ENCODE assay signal across 8 cellular contexts in the genomic region with DNA sequence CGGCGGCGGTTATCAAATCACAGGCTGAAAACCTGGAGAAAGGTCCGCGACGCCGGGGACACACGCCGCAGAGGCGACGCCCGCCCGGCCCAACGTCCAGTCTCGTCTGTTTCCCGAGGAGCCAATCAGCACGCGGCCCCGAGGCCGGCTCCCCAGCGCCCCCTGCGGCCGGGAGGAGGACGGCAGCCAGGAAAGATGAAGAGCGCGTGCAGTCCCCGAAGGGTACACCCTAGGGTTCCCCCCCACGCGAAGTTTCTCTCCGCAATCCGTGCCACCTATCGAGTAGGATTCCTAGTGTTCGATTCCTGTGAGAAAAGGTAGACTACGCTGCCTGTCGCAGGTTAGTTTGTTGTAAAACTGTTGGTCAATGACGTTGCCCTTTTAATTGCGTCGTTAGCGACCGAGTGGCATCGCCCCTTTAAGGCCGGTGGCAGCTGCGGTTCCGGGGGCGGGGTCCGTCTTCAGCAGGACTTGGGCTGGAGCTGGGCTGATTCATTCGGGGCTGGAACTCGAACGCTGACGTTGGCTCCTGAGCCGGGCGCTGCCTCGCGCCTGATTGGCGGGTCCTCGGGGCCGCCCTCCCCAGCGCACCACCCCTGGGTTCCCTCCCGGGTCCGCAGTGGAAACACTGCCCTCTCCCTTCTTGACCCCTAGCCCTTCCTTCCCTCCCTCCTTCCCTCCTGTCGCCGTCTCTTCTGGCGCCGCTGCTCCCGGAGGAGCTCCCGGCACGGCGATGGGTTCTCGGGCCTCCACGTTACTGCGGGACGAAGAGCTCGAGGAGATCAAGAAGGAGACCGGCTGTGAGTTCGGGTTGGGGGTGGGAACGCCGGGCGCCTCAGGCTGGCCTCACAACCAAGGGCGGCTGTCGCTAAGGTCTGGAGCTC. TPM values are rescaled to one million over a fixed set of nuclear protein-coding genes. Genes with fewer than 3 reads are reported as not detected.
DNase-seq lines count a peak whose midpoint lies in the region; ATAC-seq and TF ChIP-seq lines count a peak whose summit lies in the region.

A gene (plus strand): TSS at position 619 of the 884 bp plus-strand sequence. CDS start 115 bp downstream, at position 734.
A gene with protein sequence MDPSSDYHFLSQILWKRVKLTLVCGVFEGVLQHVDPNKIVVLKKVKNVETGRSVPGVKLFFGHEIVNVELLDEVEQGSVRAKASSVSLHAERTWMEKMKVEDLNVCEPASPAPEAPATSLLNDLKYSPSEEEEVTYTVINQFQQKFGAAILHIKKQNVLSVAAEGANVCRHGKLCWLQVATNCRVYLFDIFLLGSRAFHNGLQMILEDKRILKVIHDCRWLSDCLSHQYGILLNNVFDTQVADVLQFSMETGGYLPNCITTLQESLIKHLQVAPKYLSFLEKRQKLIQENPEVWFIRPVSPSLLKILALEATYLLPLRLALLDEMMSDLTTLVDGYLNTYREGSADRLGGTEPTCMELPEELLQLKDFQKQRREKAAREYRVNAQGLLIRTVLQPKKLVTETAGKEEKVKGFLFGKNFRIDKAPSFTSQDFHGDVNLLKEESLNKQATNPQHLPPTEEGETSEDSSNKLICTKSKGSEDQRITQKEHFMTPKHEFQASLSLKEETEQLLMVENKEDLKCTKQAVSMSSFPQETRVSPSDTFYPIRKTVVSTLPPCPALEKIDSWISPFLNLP (minus strand): TSS at position 108 of the 884 bp plus-strand sequence. CDS start 4,182 bp downstream, outside the sequence.

- under 1% methylated on average over 80 of the region's 80 CpGs for WGBS in liver

- H3K9ac ChIP-seq in liver (ENCODE audit: low read depth in 1 of 2, low read length in 2 of 2): peak within 1 kb of the TSS; percentile 95 to 97

- H3K27me3 Mint-ChIP-seq in CD4-positive, alpha-beta memory T cell: peaks cover 0 to 1% of the 10 kb centered on the region in 2 donors

- peak in 1 of 2 donors; percentile 34 for TF ChIP-seq RAD21 in liver (IDR thresholded peaks at IDR 0.05)

- POLR2A ChIA-PET in CD4-positive, alpha-beta memory T cell (lab: Charles Lee; ENCODE audit: partially characterized antibody): interaction anchor here (0.8 to 2.1 kb wide), 20 partner anchors 11 to 1260 kb away, joined by 3 to 24 read pairs (median 3); a partner anchor contains a TSS

- peak; percentile 93 to 95 (median 94) for DNase-seq in CD4-positive, alpha-beta memory T cell
- peak; percentile 96 for DNase-seq in NCI-H774 (lab: John Stamatoyannopoulos, UW)
- peak; percentile 98 to 99 for DNase-seq in activated CD4-positive, alpha-beta T cell treated with anti-CD3 and anti-CD28 coated beads, Interleukin-2, amount 50 U/mL, for 48 hours
- peak; percentile 93 to 99 (median 98) for DNase-seq in dorsolateral prefrontal cortex
- DNase-seq in stimulated activated CD4-positive, alpha-beta T cell treated with anti-CD3 and anti-CD28 coated beads, Interleukin-4, amount 100 ng/mL, for 1 hour: peak; percentile 96

- ATAC-seq in GM19438 (IDR thresholded peaks at IDR 0.05; ENCODE audit: low read depth, unreplicated experiment) (peak; percentile 97), HG03575 (IDR thresholded peaks at IDR 0.05; ENCODE audit: extremely low read depth, insufficient number of reproducible peaks, low FRiP score, unreplicated experiment) (peak; percentile 65)

- TF ChIP-seq CTCF in dorsolateral prefrontal cortex (IDR thresholded peaks at IDR 0.05 in 54 of 56, conservative IDR thresholded peaks at IDR 0.05 in 2 of 56; ENCODE audit: low read depth in 1 of 56, partially characterized antibody in 56 of 56): peak; percentile 74 to 99 (median 93)
- TF ChIP-seq CTCF in liver (IDR thresholded peaks at IDR 0.05; ENCODE audit: low read depth, low read length, missing input control): peak; percentile 75

- peak within 1 kb of the TSS; percentile 89 to 93 (median 90) for H3K4me3 Mint-ChIP-seq in CD4-positive, alpha-beta memory T cell

- intact Hi-C loops in CD4-positive, alpha-beta memory T cell (cut with micrococcal nuclease): loop anchor here (1.0 to 5.0 kb wide), 8 partner anchors 52 to 909 kb away; a partner anchor contains a TSS
- intact Hi-C loops in dorsolateral prefrontal cortex (cut with DNase I): loop anchor here (1.0 to 10.0 kb wide), 9 partner anchors 52 to 344 kb away; a partner anchor contains a TSS

- peaks cover 0 to 4% of the 10 kb centered on the region in 2 donors for H3K36me3 Mint-ChIP-seq in CD4-positive, alpha-beta memory T cell

- peak within 1 kb of the TSS; percentile 77 to 83 for H3K4me3 ChIP-seq in CD4-positive, alpha-beta memory T cell (ENCODE audit: low read length in 2 of 2)
- H3K4me3 ChIP-seq in dorsolateral prefrontal cortex: peak within 1 kb of the TSS; percentile 50 to 97 (median 86)
- H3K4me3 ChIP-seq in liver (ENCODE audit: low read depth in 1 of 3, low read length in 3 of 3): peak within 1 kb of the TSS; percentile 78 to 95 (median 86)

- H3K9me3 ChIP-seq in CD4-positive, alpha-beta memory T cell (ENCODE audit: control insufficient read depth in 1 of 2, low read length in 2 of 2): no peaks in the 10 kb centered on the region
- no peaks in the 10 kb centered on the region for H3K9me3 ChIP-seq in liver (ENCODE audit: control insufficient read depth in 4 of 4, low read length in 3 of 4)

- no peaks in the 10 kb centered on the region for H3K27me3 ChIP-seq in CD4-positive, alpha-beta memory T cell (ENCODE audit: insufficient read depth, low read length)
- H3K27me3 ChIP-seq in dorsolateral prefrontal cortex (no peaks in the 10 kb centered on the region), liver (ENCODE audit: control insufficient read depth in 4 of 4, insufficient read depth in 4 of 4, low read length in 3 of 4) (no peaks in the 10 kb centered on the region)

- H3K27ac ChIP-seq in CD4-positive, alpha-beta memory T cell (ENCODE audit: low read depth, low read length): peak within 1 kb of the TSS; percentile 81
- H3K27ac ChIP-seq in dorsolateral prefrontal cortex: peak within 1 kb of the TSS; percentile 35 to 95 (median 86)
- H3K27ac ChIP-seq in liver (ENCODE audit: low read depth in 1 of 2, low read length in 2 of 2): peak within 1 kb of the TSS; percentile 86 to 91

- no peaks in the 10 kb centered on the region for H3K36me3 ChIP-seq in CD4-positive, alpha-beta memory T cell (ENCODE audit: insufficient read depth, low read length)
- peaks cover 0 to 3% (median 0%) of the 10 kb centered on the region in 4 donors for H3K36me3 ChIP-seq in liver (ENCODE audit: control insufficient read depth in 4 of 4, insufficient read depth in 3 of 4, low read depth in 1 of 4, low read length in 3 of 4)

- H3K4me1 Mint-ChIP-seq in CD4-positive, alpha-beta memory T cell: peaks cover 21 to 42% (median 26%) of the 10 kb centered on the region in 4 donors

- no peaks in the 10 kb centered on the region for H3K9me3 Mint-ChIP-seq in CD4-positive, alpha-beta memory T cell

- H3K27ac Mint-ChIP-seq in CD4-positive, alpha-beta memory T cell: peak within 1 kb of the TSS; percentile 94 to 98 (median 97)

- H3K4me1 ChIP-seq in CD4-positive, alpha-beta memory T cell (ENCODE audit: insufficient read depth, low read length): peaks cover 28% of the 10 kb centered on the region
- peaks cover 0 to 30% (median 16%) of the 10 kb centered on the region in 4 donors for H3K4me1 ChIP-seq in liver (ENCODE audit: control insufficient read depth in 4 of 4, insufficient read depth in 4 of 4, low read length in 3 of 4)

- CTCF ChIA-PET in CD4-positive, alpha-beta memory T cell (lab: Charles Lee; ENCODE audit: partially characterized antibody): interaction anchor here (0.5 to 1.5 kb wide), 16 partner anchors 12 to 1881 kb away, joined by 3 to 6 read pairs (median 3); a partner anchor contains a TSS

TF ChIP-seq in liver, 16 proteins besides CTCF, POLR2A, EP300 and RAD21 (continues in another document):
- TF ChIP-seq, protein P1, sequence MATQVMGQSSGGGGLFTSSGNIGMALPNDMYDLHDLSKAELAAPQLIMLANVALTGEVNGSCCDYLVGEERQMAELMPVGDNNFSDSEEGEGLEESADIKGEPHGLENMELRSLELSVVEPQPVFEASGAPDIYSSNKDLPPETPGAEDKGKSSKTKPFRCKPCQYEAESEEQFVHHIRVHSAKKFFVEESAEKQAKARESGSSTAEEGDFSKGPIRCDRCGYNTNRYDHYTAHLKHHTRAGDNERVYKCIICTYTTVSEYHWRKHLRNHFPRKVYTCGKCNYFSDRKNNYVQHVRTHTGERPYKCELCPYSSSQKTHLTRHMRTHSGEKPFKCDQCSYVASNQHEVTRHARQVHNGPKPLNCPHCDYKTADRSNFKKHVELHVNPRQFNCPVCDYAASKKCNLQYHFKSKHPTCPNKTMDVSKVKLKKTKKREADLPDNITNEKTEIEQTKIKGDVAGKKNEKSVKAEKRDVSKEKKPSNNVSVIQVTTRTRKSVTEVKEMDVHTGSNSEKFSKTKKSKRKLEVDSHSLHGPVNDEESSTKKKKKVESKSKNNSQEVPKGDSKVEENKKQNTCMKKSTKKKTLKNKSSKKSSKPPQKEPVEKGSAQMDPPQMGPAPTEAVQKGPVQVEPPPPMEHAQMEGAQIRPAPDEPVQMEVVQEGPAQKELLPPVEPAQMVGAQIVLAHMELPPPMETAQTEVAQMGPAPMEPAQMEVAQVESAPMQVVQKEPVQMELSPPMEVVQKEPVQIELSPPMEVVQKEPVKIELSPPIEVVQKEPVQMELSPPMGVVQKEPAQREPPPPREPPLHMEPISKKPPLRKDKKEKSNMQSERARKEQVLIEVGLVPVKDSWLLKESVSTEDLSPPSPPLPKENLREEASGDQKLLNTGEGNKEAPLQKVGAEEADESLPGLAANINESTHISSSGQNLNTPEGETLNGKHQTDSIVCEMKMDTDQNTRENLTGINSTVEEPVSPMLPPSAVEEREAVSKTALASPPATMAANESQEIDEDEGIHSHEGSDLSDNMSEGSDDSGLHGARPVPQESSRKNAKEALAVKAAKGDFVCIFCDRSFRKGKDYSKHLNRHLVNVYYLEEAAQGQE (IDR thresholded peaks at IDR 0.05): peak; percentile 91
- TF ChIP-seq FOXA1 (IDR thresholded peaks at IDR 0.05) (no peak), GABPA (IDR thresholded peaks at IDR 0.05 in 1 of 2, conservative IDR thresholded peaks at IDR 0.05 in 1 of 2) (peak; percentile 23 to 80), HNF4A (conservative IDR thresholded peaks at IDR 0.05) (peak; percentile 57 to 68), EGR1 (IDR thresholded peaks at IDR 0.05; ENCODE audit: low read depth in 2 of 2) (peak; percentile 69 to 91), RXRA (IDR thresholded peaks at IDR 0.05) (peak; percentile 78 to 79), FOXA2 (IDR thresholded peaks at IDR 0.05) (peak; percentile 5), YY1 (IDR thresholded peaks at IDR 0.05) (peak; percentile 80)

RNA-seq across cellular contexts. Expression of the first gene that starts in this region (rescaled TPM):
- 10 to 100 TPM; 26.4 to 27.1 TPM for total RNA-seq in CD4-positive, alpha-beta memory T cell
- 10 to 100 TPM in 1 of 2 donors, 1 to 10 TPM in 1; 9.8 to 16.4 TPM for polyA plus RNA-seq in CD4-positive, alpha-beta memory T cell
- 100 to 1,000 TPM in 52 of 120 experiments, 10 to 100 TPM in 68; 57.8 to 139 (median 95.3) TPM for total RNA-seq in dorsolateral prefrontal cortex
- 100 to 1,000 TPM; 103 to 131 TPM for total RNA-seq in liver
- 100 to 1,000 TPM in 1 of 2 donors, 10 to 100 TPM in 1; 87.4 to 162 TPM for polyA plus RNA-seq in liver

RNA-seq across cellular contexts. Expression of the second gene that starts in this region (rescaled TPM):
- not detected for total RNA-seq in CD4-positive, alpha-beta memory T cell
- polyA plus RNA-seq in CD4-positive, alpha-beta memory T cell: not detected
- total RNA-seq in dorsolateral prefrontal cortex: 1 to 10 TPM in 9 of 120 experiments, under 1 TPM in 64, not detected in 47; 0.16 to 1.6 (median 0.41) TPM
- not detected for total RNA-seq in liver
- not detected for polyA plus RNA-seq in liver

Comparison
In these comparisons a context has a peak if more than half of its experiments do, and no peak if none do; other contexts are left out.
1. Peak in every context shown above with its lines: DNase-seq, ATAC-seq, H3K4me3 ChIP-seq and H3K27ac ChIP-seq.
2. RNA of the first gene that starts in this region (polyA plus RNA-seq): 87.4 to 162 TPM in liver; 9.8 to 16.4 TPM in CD4-positive, alpha-beta memory T cell; every median in the first group is over 4 times any median in the second.